In genomic region chr5:151085517-151086031, GRCh38 we compare ENCODE assay signal across 8 cellular contexts. TPM values are rescaled to one million over a fixed set of nuclear protein-coding genes. Genes with fewer than 3 reads are reported as not detected.
DNase-seq lines count a peak whose midpoint lies in the region; ATAC-seq and TF ChIP-seq lines count a peak whose summit lies in the region.

No MANE protein-coding gene starts in this region.

- no peaks in the 10 kb centered on the region for H3K36me3 Mint-ChIP-seq in CD8-positive, alpha-beta T cell
- H3K36me3 Mint-ChIP-seq in brain = no peaks in the 10 kb centered on the region

- no peak overlapping the region for H3K27ac ChIP-seq in CD8-positive, alpha-beta T cell (ENCODE audit: low read depth, low read length)
- H3K27ac ChIP-seq in mucosa of rectum (ENCODE audit: low read depth in 2 of 2, low read length in 2 of 2) = peak overlapping the region; percentile 85 to 87

- H3K36me3 ChIP-seq in CD8-positive, alpha-beta T cell (ENCODE audit: insufficient read depth, low read length) = no peaks in the 10 kb centered on the region
- H3K36me3 ChIP-seq in mucosa of rectum (ENCODE audit: control insufficient read depth in 2 of 2, insufficient read depth in 2 of 2, low read length in 2 of 2) = no peaks in the 10 kb centered on the region

- H3K27me3 Mint-ChIP-seq in CD8-positive, alpha-beta T cell (ENCODE audit: low read depth) = no peaks in the 10 kb centered on the region
- peaks cover 9% of the 10 kb centered on the region for H3K27me3 Mint-ChIP-seq in brain

- H3K4me3 Mint-ChIP-seq in CD8-positive, alpha-beta T cell = peak overlapping the region; percentile 35
- H3K4me3 Mint-ChIP-seq in brain = peak overlapping the region in 1 of 5 experiments; percentile 67

- TF ChIP-seq CTCF in CD8-positive, alpha-beta T cell (IDR thresholded peaks at IDR 0.05) = no peak
- TF ChIP-seq CTCF in brain (conservative IDR thresholded peaks at IDR 0.05) = no peak

- intact Hi-C loops in CD8-positive, alpha-beta T cell (cut with DNase I, micrococcal nuclease) = no loop called here

- peak overlapping the region; percentile 50 to 52 for H3K9ac ChIP-seq in mucosa of rectum (ENCODE audit: low read depth in 1 of 2, low read length in 2 of 2)

- DNase-seq in CD8-positive, alpha-beta T cell = peak in 1 of 7 experiments; percentile 33
- DNase-seq in NCI-H226 (peak; percentile 50), NCI-H2081 treated with DMSO at 0.1 percent for 48 hours (lab: John Stamatoyannopoulos, UW) (no peak), SW 1271 (lab: John Stamatoyannopoulos, UW) (no peak), NCI-H2029 (lab: John Stamatoyannopoulos, UW) (no peak)

- no peaks in the 10 kb centered on the region for H3K27me3 ChIP-seq in CD8-positive, alpha-beta T cell (ENCODE audit: insufficient read depth, low read length)
- H3K27me3 ChIP-seq in mucosa of rectum (ENCODE audit: control insufficient read depth in 2 of 2, insufficient read depth in 2 of 2, low read length in 2 of 2) = no peaks in the 10 kb centered on the region

- peak overlapping the region; percentile 70 for H3K27ac Mint-ChIP-seq in CD8-positive, alpha-beta T cell
- H3K27ac Mint-ChIP-seq in brain = peak overlapping the region in 3 of 5 experiments; percentile 28 to 77 (median 76)

- H3K4me1 ChIP-seq in CD8-positive, alpha-beta T cell (ENCODE audit: insufficient read depth, low read length) = peaks cover 25% of the 10 kb centered on the region
- H3K4me1 ChIP-seq in mucosa of rectum (ENCODE audit: control insufficient read depth in 2 of 2, insufficient read depth in 2 of 2, low read length in 2 of 2) = peaks cover 45 to 55% of the 10 kb centered on the region in 2 donors

- CTCF ChIA-PET in CD8-positive, alpha-beta T cell (lab: Charles Lee) = interaction anchor here (1.2 to 2.8 kb wide), 3 partner anchors 13 to 38 kb away, joined by 3 to 12 read pairs (median 3); no protein-coding TSS in a partner anchor

- POLR2A ChIA-PET in CD8-positive, alpha-beta T cell (lab: Charles Lee) = no interaction called here

- no peak overlapping the region for H3K4me3 ChIP-seq in CD8-positive, alpha-beta T cell (ENCODE audit: low read depth, low read length)
- H3K4me3 ChIP-seq in mucosa of rectum (ENCODE audit: low read length in 2 of 2) = peak overlapping the region; percentile 18 to 45

- peaks cover 51% of the 10 kb centered on the region for H3K4me1 Mint-ChIP-seq in CD8-positive, alpha-beta T cell (ENCODE audit: low read depth)
- H3K4me1 Mint-ChIP-seq in brain = peaks cover 42% of the 10 kb centered on the region

- no peak for ATAC-seq in CD8-positive, alpha-beta T cell
- no peak for ATAC-seq in GM18907 (IDR thresholded peaks at IDR 0.05; ENCODE audit: unreplicated experiment)

- no peaks in the 10 kb centered on the region for H3K9me3 Mint-ChIP-seq in CD8-positive, alpha-beta T cell
- H3K9me3 Mint-ChIP-seq in brain = no peaks in the 10 kb centered on the region

- no peaks in the 10 kb centered on the region for H3K9me3 ChIP-seq in CD8-positive, alpha-beta T cell (ENCODE audit: low read length)
- H3K9me3 ChIP-seq in mucosa of rectum (ENCODE audit: control insufficient read depth in 2 of 2, low read length in 2 of 2) = no peaks in the 10 kb centered on the region

RNA-seq across cellular contexts. Expression of gene TNIP1, which starts 4.7 kb away (rescaled TPM):
- total RNA-seq in CD8-positive, alpha-beta T cell = 100 to 1,000 TPM; 133 to 134 TPM
- 44.4 TPM for polyA plus RNA-seq in brain (ENCODE audit: insufficient read depth, low read depth, low replicate concordance)
